15 cellular contexts compared by ENCODE assay signal in genomic region chr22:33779243-33779642, GRCh38.
DNase-seq lines count a peak whose midpoint lies in the region; ATAC-seq and TF ChIP-seq lines count a peak whose summit lies in the region.
"Had no signal": no experiment of that assay in that cellular context is flagged by ENCODE, and none has a peak within 500 bp of the region (broad histone marks: within the 10 kb centered on the region; RNA-seq: fewer than 3 reads in every experiment).

No MANE protein-coding gene starts in this region.

- TF ChIP-seq POLR2A in stomach (IDR thresholded peaks at IDR 0.05): no peak

- intact Hi-C loops in mucosa of descending colon (cut with DNase I, micrococcal nuclease): no loop called here
- intact Hi-C loops in stomach (cut with DNase I; ENCODE audit: low total_unique reads): no loop called here

- peak; percentile 11 for DNase-seq in COLO668 (lab: John Stamatoyannopoulos, UW; ENCODE audit: unreplicated experiment)
- peak; percentile 4 for DNase-seq in HT-29 (ENCODE audit: low spot score)
- DNase-seq in mucosa of descending colon: peak in 2 of 3 donors; percentile 12 to 25
- DNase-seq in stomach: no peak
- DNase-seq in stimulated activated CD4-positive, alpha-beta T cell treated with anti-CD3 and anti-CD28 coated beads, Interleukin-1b, Interleukin-23, amount 100 ng/mL, for 48 hours: no peak
- no peak for DNase-seq in coronary artery (ENCODE audit: low spot score)
- DNase-seq in activated T-cell treated with anti-CD3 and anti-CD28 coated beads, Interleukin-2, amount 50 U/mL, for 1 hour: no peak
- DNase-seq: CD8-positive, alpha-beta T cell; COR-L47; DMS 273 treated with DMSO at 0.1 percent for 48 hours; DMS79 treated with DMSO at 0.1 percent for 48 hours; GF-D8; H9 had no signal

- WGBS in stomach, 5 donors: 25 to 67% (median 38%) methylated on average over 3 of the region's 3 CpGs

- H3K27me3 ChIP-seq in stomach: no peaks in the 10 kb centered on the region
- H3K27me3 ChIP-seq: BLaER1 treated with 17β-estradiol and CSF1 and Interleukin-3, amounts not matched to agents 10 nM and 100 nM had no signal

- no peaks in the 10 kb centered on the region for H3K36me3 ChIP-seq in mucosa of descending colon (ENCODE audit: low read depth)
- no peaks in the 10 kb centered on the region for H3K36me3 ChIP-seq in stomach
- H3K36me3 ChIP-seq: BLaER1 treated with 17β-estradiol and CSF1 and Interleukin-3, amounts not matched to agents 10 nM and 100 nM had no signal

- no peak overlapping the region for H3K4me3 ChIP-seq in mucosa of descending colon
- no peak overlapping the region for H3K4me3 ChIP-seq in stomach
- H3K4me3 ChIP-seq in coronary artery: no peak overlapping the region
- H3K4me3 ChIP-seq: BLaER1 treated with 17β-estradiol and CSF1 and Interleukin-3, amounts not matched to agents 10 nM and 100 nM had no signal

- peaks cover 18% of the 10 kb centered on the region for H3K4me1 ChIP-seq in mucosa of descending colon (ENCODE audit: low read depth)
- H3K4me1 ChIP-seq in stomach: peaks cover 26 to 72% (median 46%) of the 10 kb centered on the region in 4 donors

- TF ChIP-seq CTCF in mucosa of descending colon (IDR thresholded peaks at IDR 0.05) (no peak), stomach (IDR thresholded peaks at IDR 0.05) (no peak), coronary artery (IDR thresholded peaks at IDR 0.05) (no peak)

- no peak for TF ChIP-seq EP300 in stomach (IDR thresholded peaks at IDR 0.05)

- H3K27ac ChIP-seq in stomach: peak overlapping the region in 4 of 5 donors; percentile 25 to 74 (median 41)
- no peak overlapping the region for H3K27ac ChIP-seq in coronary artery
- H3K27ac ChIP-seq: BLaER1 treated with 17β-estradiol and CSF1 and Interleukin-3, amounts not matched to agents 10 nM and 100 nM had no signal

- H3K9me3 ChIP-seq in mucosa of descending colon (no peaks in the 10 kb centered on the region), stomach (no peaks in the 10 kb centered on the region)

- ATAC-seq in mucosa of descending colon: peak; percentile 79
- ATAC-seq: CD8-positive, alpha-beta T cell; HepG2 had no signal

Comparison
In these comparisons a context has a peak if more than half of its experiments do, and no peak if none do; other contexts are left out.
1. DNase-seq: peak in COLO668 (single experiment), HT-29 (single experiment) and mucosa of descending colon (2 of 3); none in stomach (single experiment), stimulated activated CD4-positive, alpha-beta T cell treated with anti-CD3 and anti-CD28 coated beads, Interleukin-1b, Interleukin-23, amount 100 ng/mL, for 48 hours (single experiment), coronary artery (single experiment) and activated T-cell treated with anti-CD3 and anti-CD28 coated beads, Interleukin-2, amount 50 U/mL, for 1 hour (single experiment).
2. H3K27ac ChIP-seq: peak in stomach (4 of 5); none in coronary artery (0 of 2).